Comparison of ENCODE assay signal across 1 cellular context in genomic region chr17:6492892-6493674, GRCh38.
TF ChIP-seq lines count a peak whose summit lies in the region.

No MANE protein-coding gene starts in this region.

TF ChIP-seq in WTC11, 78 proteins besides CTCF, POLR2A, EP300 and RAD21 (continued from another document):
- TF ChIP-seq ATF1 (CRISPR knock-in tag; IDR thresholded peaks at IDR 0.05) (no peak), ATF6 (CRISPR knock-in tag; IDR thresholded peaks at IDR 0.05) (no peak), ZNF512 (CRISPR knock-in tag; IDR thresholded peaks at IDR 0.05; ENCODE audit: borderline replicate concordance) (no peak), PREB (CRISPR knock-in tag; IDR thresholded peaks at IDR 0.05; ENCODE audit: borderline replicate concordance) (no peak), E2F5 (CRISPR knock-in tag; IDR thresholded peaks at IDR 0.05) (no peak), PRRX2 (CRISPR knock-in tag; IDR thresholded peaks at IDR 0.05) (no peak), ZBTB21 (CRISPR knock-in tag; IDR thresholded peaks at IDR 0.05; ENCODE audit: borderline replicate concordance) (peak; percentile 24; the same call in 1 of the 2 replicates), GABPB1 (CRISPR knock-in tag; IDR thresholded peaks at IDR 0.05) (no peak), ZBTB43 (CRISPR knock-in tag; IDR thresholded peaks at IDR 0.05) (no peak), TEAD4 (CRISPR knock-in tag; IDR thresholded peaks at IDR 0.05) (no peak), GRHL2 (CRISPR knock-in tag; IDR thresholded peaks at IDR 0.05; ENCODE audit: insufficient replicate concordance, severe bottlenecking) (no peak), EMX1 (CRISPR knock-in tag; IDR thresholded peaks at IDR 0.05) (no peak), ZNF396 (CRISPR knock-in tag; IDR thresholded peaks at IDR 0.05; ENCODE audit: borderline replicate concordance) (no peak), KAT7 (CRISPR knock-in tag; IDR thresholded peaks at IDR 0.05; ENCODE audit: borderline replicate concordance) (no peak), E2F1 (CRISPR knock-in tag; IDR thresholded peaks at IDR 0.05) (no peak)
TF ChIP-seq in WTC11: peak in this region for 5.
